12 cellular contexts compared by ENCODE assay signal in the genomic region with DNA sequence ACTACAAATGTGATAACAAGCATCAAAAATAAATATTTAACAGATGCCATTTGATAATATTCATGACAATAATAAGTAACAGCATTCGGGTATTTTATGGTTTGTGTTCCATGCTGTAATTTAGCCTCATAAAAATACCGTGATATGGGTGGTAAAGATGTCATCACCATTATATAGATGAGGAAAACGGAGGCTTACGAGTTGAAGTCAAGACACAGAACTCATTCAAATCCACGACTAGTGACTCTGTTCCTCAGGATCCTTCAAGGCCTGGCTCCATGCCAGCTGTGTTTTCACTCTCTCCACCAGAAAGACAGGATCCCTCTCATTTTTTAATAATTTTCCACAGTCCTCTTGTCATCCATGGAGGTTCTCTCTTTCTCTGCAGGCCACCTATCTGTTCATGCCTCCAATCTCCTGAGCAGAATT.
DNase-seq lines count a peak whose midpoint lies in the region; ATAC-seq and TF ChIP-seq lines count a peak whose summit lies in the region.
"Had no signal": no experiment of that assay in that cellular context is flagged by ENCODE, and none has a peak within 500 bp of the region (broad histone marks: within the 10 kb centered on the region; RNA-seq: fewer than 3 reads in every experiment).

No MANE protein-coding gene starts in this region.

- peak overlapping the region; percentile 28; the same call in 1 of the 2 replicates for H3K4me2 ChIP-seq in IMR-90 (ENCODE audit: low read depth, low read length)

- H3K4me3 ChIP-seq in IMR-90 (ENCODE audit: insufficient read depth, low read depth, low read length) (no peak overlapping the region), endodermal cell (ENCODE audit: low read length) (no peak overlapping the region), right lobe of liver (peak overlapping the region in 2 of 3 donors; percentile 19 to 37), stomach smooth muscle (ENCODE audit: low read length in 2 of 2) (peak overlapping the region; percentile 38 to 59)

- no peak overlapping the region for H2AK9ac ChIP-seq in IMR-90 (replicated peaks; ENCODE audit: low read depth, low read length, poor library complexity)

- no peaks in the 10 kb centered on the region; the same call in 1 of the 2 replicates for H4K20me1 ChIP-seq in IMR-90 (ENCODE audit: insufficient read depth, low read length)

- DNase-seq in IMR-90 (no peak), endodermal cell (no peak), right lobe of liver (no peak), germinal center (ENCODE audit: low spot score) (no peak)
- no peak for DNase-seq in effector memory CD8-positive, alpha-beta T cell
- DNase-seq in activated T-cell treated with anti-CD3 and anti-CD28 coated beads, Interleukin-2, amount 50 U/mL, for 72 hours = no peak
- no peak for DNase-seq in activated CD8-positive, alpha-beta memory T cell treated with anti-CD3 and anti-CD28 coated beads for 24 hours
- DNase-seq: activated CD4-positive, alpha-beta T cell treated with anti-CD3 and anti-CD28 coated beads, Interleukin-2, amount 50 U/mL, for 48 hours; activated naive CD4-positive, alpha-beta T cell; AML-193 had no signal

- no peak overlapping the region for H2AK5ac ChIP-seq in IMR-90 (ENCODE audit: low read depth, low read length)

- no peak overlapping the region for H2BK20ac ChIP-seq in IMR-90 (ENCODE audit: low read depth, low read length)

- TF ChIP-seq RAD21 in IMR-90 (IDR thresholded peaks at IDR 0.05; ENCODE audit: low read length) = no peak

- H3K36me3 ChIP-seq in IMR-90 (ENCODE audit: control insufficient read depth, insufficient read depth, low read length) (peaks cover 1% of the 10 kb centered on the region), endodermal cell (ENCODE audit: control insufficient read depth, insufficient read depth, low read length) (peaks cover 2% of the 10 kb centered on the region), right lobe of liver (no peaks in the 10 kb centered on the region), stomach smooth muscle (ENCODE audit: control insufficient read depth in 2 of 2, insufficient read depth in 2 of 2, low read length in 2 of 2) (no peaks in the 10 kb centered on the region)

- no TSS peak for BruUV-seq in IMR-90 (replicated peaks; lab: Mats Ljungman, UMichigan)

- no peak overlapping the region for H2AFZ ChIP-seq in IMR-90 (replicated peaks; ENCODE audit: low read length, poor library complexity)

- peaks cover 16 to 31% of the 10 kb centered on the region in 2 experiments; a peak in 3 of 4 replicates for H3K79me1 ChIP-seq in IMR-90 (ENCODE audit: low read depth in 1 of 2, low read length in 2 of 2)

- CTCF ChIA-PET in IMR-90 (lab: Yijun Ruan, JAX) = interaction anchor here (0.6 kb wide), 1 partner anchor 55 kb away, joined by 4 read pairs; no protein-coding TSS in a partner anchor

- no peak overlapping the region for H3K4ac ChIP-seq in IMR-90 (ENCODE audit: low read depth, low read length)

- peak overlapping the region; percentile 38 for H3K27ac Mint-ChIP-seq in endodermal cell
- H3K27ac Mint-ChIP-seq in effector memory CD8-positive, alpha-beta T cell = no peak overlapping the region
- H3K27ac Mint-ChIP-seq in activated T-cell treated with anti-CD3 and anti-CD28 coated beads, Interleukin-2, amount 50 U/mL, for 72 hours = no peak overlapping the region
- H3K27ac Mint-ChIP-seq: memory B cell had no signal

- no peak overlapping the region for H2BK120ac ChIP-seq in IMR-90 (ENCODE audit: low read depth, low read length)

- H3K56ac ChIP-seq in IMR-90 (ENCODE audit: extremely low read depth, insufficient read depth, low read length) = no peak overlapping the region

- intact Hi-C loops in IMR-90 (cut with micrococcal nuclease) = no loop called here
- intact Hi-C loops in right lobe of liver (cut with DNase I) = no loop called here

- no peaks in the 10 kb centered on the region for H3K9me3 ChIP-seq in IMR-90 (ENCODE audit: control insufficient read depth, insufficient read depth, low read length)
- H3K9me3 ChIP-seq in endodermal cell (ENCODE audit: control insufficient read depth, low read length) = peaks cover 5% of the 10 kb centered on the region
- no peaks in the 10 kb centered on the region for H3K9me3 ChIP-seq in right lobe of liver
- H3K9me3 ChIP-seq in stomach smooth muscle (ENCODE audit: control insufficient read depth in 2 of 2, low read length in 2 of 2) = no peaks in the 10 kb centered on the region

- H3K23ac ChIP-seq in IMR-90 (ENCODE audit: low read depth, low read length) = peak overlapping the region; percentile 29; the same call in 1 of the 2 replicates

- 88% methylated on average over 1 of the region's 5 CpGs; no CpG with 5 or more reads in 1 of the 2 experiments for WGBS in IMR-90 (ENCODE audit: extremely low coverage in 2 of 2, insufficient read length in 1 of 2), 2 experiments
- WGBS in endodermal cell (ENCODE audit: insufficient coverage in 1 of 2, insufficient read length in 1 of 2), 2 experiments = 97 to 98% methylated on average over 4 to 5 of the region's 5 CpGs
- WGBS in right lobe of liver (ENCODE audit: insufficient coverage, low coverage, low lambda C conversion rate, missing lambda C conversion rate) = 37% methylated on average over 5 of the region's 5 CpGs

- POLR2A ChIA-PET in IMR-90 (lab: Charles Lee; ENCODE audit: unreplicated experiment) = no interaction called here

- H3K27me3 ChIP-seq in IMR-90 (ENCODE audit: control insufficient read depth, insufficient read depth, low read length) (no peaks in the 10 kb centered on the region), endodermal cell (ENCODE audit: control insufficient read depth, insufficient read depth, low read length, poor library complexity, severe bottlenecking) (no peaks in the 10 kb centered on the region), right lobe of liver (no peaks in the 10 kb centered on the region), stomach smooth muscle (ENCODE audit: control insufficient read depth in 1 of 2, insufficient read depth in 2 of 2, low read length in 2 of 2) (no peaks in the 10 kb centered on the region)

- H3K9ac ChIP-seq in IMR-90 (ENCODE audit: low read depth, low read length) (no peak overlapping the region), endodermal cell (ENCODE audit: extremely low read depth, low read length, poor library complexity, severe bottlenecking) (no peak overlapping the region), stomach smooth muscle (ENCODE audit: low read length in 2 of 2) (peak overlapping the region in 1 of 2 donors; percentile 37)

- TF ChIP-seq CTCF in IMR-90 (conservative IDR thresholded peaks at IDR 0.05; ENCODE audit: low read depth, low read length) (no peak), endodermal cell (conservative IDR thresholded peaks at IDR 0.05) (no peak), right lobe of liver (IDR thresholded peaks at IDR 0.05) (no peak)

- no peak overlapping the region for H2BK15ac ChIP-seq in IMR-90 (ENCODE audit: low read depth, low read length)

- H4K5ac ChIP-seq in IMR-90 (ENCODE audit: low read depth, low read length) = no peak overlapping the region

- dilution Hi-C loops in IMR-90 (cut with HindIII; ENCODE audit: low sequenced_read_pairs, unreplicated experiment) = no loop called here

- H3K9me1 ChIP-seq in IMR-90 (ENCODE audit: insufficient read depth, low read length) = peaks cover 7% of the 10 kb centered on the region

- H3K27me3 Mint-ChIP-seq in endodermal cell (ENCODE audit: insufficient read depth) = no peaks in the 10 kb centered on the region
- H3K27me3 Mint-ChIP-seq in effector memory CD8-positive, alpha-beta T cell = no peaks in the 10 kb centered on the region
- no peaks in the 10 kb centered on the region for H3K27me3 Mint-ChIP-seq in activated T-cell treated with anti-CD3 and anti-CD28 coated beads, Interleukin-2, amount 50 U/mL, for 72 hours (ENCODE audit: low read depth)
- H3K27me3 Mint-ChIP-seq: memory B cell had no signal

- H4K91ac ChIP-seq in IMR-90 (ENCODE audit: insufficient read depth, low read depth, low read length) = no peak overlapping the region

- H3K9me3 Mint-ChIP-seq in endodermal cell = peaks cover 12% of the 10 kb centered on the region
- peaks cover 0 to 9% of the 10 kb centered on the region in 2 donors for H3K9me3 Mint-ChIP-seq in effector memory CD8-positive, alpha-beta T cell
- H3K9me3 Mint-ChIP-seq in activated T-cell treated with anti-CD3 and anti-CD28 coated beads, Interleukin-2, amount 50 U/mL, for 72 hours = peaks cover 4 to 6% of the 10 kb centered on the region in 2 donors

- ATAC-seq in IMR-90 (ENCODE audit: low read depth) (no peak), right lobe of liver (peak in 1 of 4 donors; percentile 9)
- ATAC-seq in effector memory CD8-positive, alpha-beta T cell (replicated peaks) = no peak
- no peak for ATAC-seq in activated T-cell treated with anti-CD3 and anti-CD28 coated beads, Interleukin-2, amount 50 U/mL, for 72 hours (replicated peaks in 1 of 2)

- no peak overlapping the region for H3K4me3 Mint-ChIP-seq in endodermal cell
- no peak overlapping the region for H3K4me3 Mint-ChIP-seq in effector memory CD8-positive, alpha-beta T cell
- no peak overlapping the region for H3K4me3 Mint-ChIP-seq in activated T-cell treated with anti-CD3 and anti-CD28 coated beads, Interleukin-2, amount 50 U/mL, for 72 hours
- H3K4me3 Mint-ChIP-seq: memory B cell had no signal

- peaks cover 20% of the 10 kb centered on the region for H3K4me1 Mint-ChIP-seq in endodermal cell
- no peaks in the 10 kb centered on the region for H3K4me1 Mint-ChIP-seq in effector memory CD8-positive, alpha-beta T cell (ENCODE audit: low read depth in 2 of 2)
- no peaks in the 10 kb centered on the region for H3K4me1 Mint-ChIP-seq in activated T-cell treated with anti-CD3 and anti-CD28 coated beads, Interleukin-2, amount 50 U/mL, for 72 hours (ENCODE audit: low read depth)
- H3K4me1 Mint-ChIP-seq: memory B cell had no signal

- H3K4me1 ChIP-seq in IMR-90 (ENCODE audit: control insufficient read depth, insufficient read depth, low read length) (peaks cover 6% of the 10 kb centered on the region), endodermal cell (ENCODE audit: control insufficient read depth, insufficient read depth, low read length) (no peaks in the 10 kb centered on the region), right lobe of liver (peaks cover 0 to 24% (median 9%) of the 10 kb centered on the region in 4 donors), stomach smooth muscle (ENCODE audit: control insufficient read depth, insufficient read depth, low read length) (peaks cover 13% of the 10 kb centered on the region)

- peak overlapping the region; percentile 36; the same call in 1 of the 2 replicates for H3K14ac ChIP-seq in IMR-90 (replicated peaks; ENCODE audit: low read depth, low read length)

- H3K27ac ChIP-seq in IMR-90 (ENCODE audit: insufficient read depth, low read length) (no peak overlapping the region; the same call in 1 of the 2 replicates), endodermal cell (ENCODE audit: low read depth, low read length) (no peak overlapping the region), right lobe of liver (peak overlapping the region in 2 of 3 donors; percentile 75 to 80), stomach smooth muscle (ENCODE audit: low read length) (peak overlapping the region; percentile 53)

- TF ChIP-seq POLR2A in IMR-90 (IDR thresholded peaks at IDR 0.05; ENCODE audit: low read depth, low read length) = no peak
- no peak for TF ChIP-seq POLR2A in right lobe of liver (IDR thresholded peaks at IDR 0.05)

- in situ Hi-C loops in IMR-90 (cut with MboI; ENCODE audit: low sequenced_read_pairs) = no loop called here

- H4K8ac ChIP-seq in IMR-90 (ENCODE audit: low read depth in 2 of 2, low read length in 2 of 2) = no peak overlapping the region

- H3K36me3 Mint-ChIP-seq in endodermal cell (ENCODE audit: low read depth) = peaks cover 18% of the 10 kb centered on the region
- peaks cover 3% of the 10 kb centered on the region for H3K36me3 Mint-ChIP-seq in effector memory CD8-positive, alpha-beta T cell (ENCODE audit: insufficient read depth)
- no peaks in the 10 kb centered on the region for H3K36me3 Mint-ChIP-seq in activated T-cell treated with anti-CD3 and anti-CD28 coated beads, Interleukin-2, amount 50 U/mL, for 72 hours (ENCODE audit: insufficient read depth in 2 of 2)
- H3K36me3 Mint-ChIP-seq: memory B cell had no signal

- H3K18ac ChIP-seq in IMR-90 (ENCODE audit: low read depth, low read length) = no peak overlapping the region

- no peak overlapping the region for H2BK5ac ChIP-seq in IMR-90 (ENCODE audit: low read depth, low read length, poor library complexity, severe bottlenecking)

Comparison
In these comparisons a context has a peak if more than half of its experiments do, and no peak if none do; other contexts are left out.
1. H3K27ac ChIP-seq: peak in right lobe of liver (2 of 3) and stomach smooth muscle (single experiment); none in IMR-90 (single experiment) and endodermal cell (single experiment).
2. H3K4me3 ChIP-seq: peak in right lobe of liver (2 of 3) and stomach smooth muscle (2 of 2); none in IMR-90 (single experiment) and endodermal cell (single experiment).